ENCODE assay signal across 19 cellular contexts in genomic region chr15:97729270-97729669, GRCh38.
"Had no signal": no experiment of that assay in that cellular context is flagged by ENCODE, and none has a peak within 500 bp of the region (broad histone marks: within the 10 kb centered on the region; RNA-seq: fewer than 3 reads in every experiment).

No MANE protein-coding gene starts in this region.

- H3K36me3 ChIP-seq: cardiac muscle cell, gastroesophageal sphincter, ovary, tibial artery, vagina had no signal

- H3K4me3 ChIP-seq: cardiac muscle cell, gastroesophageal sphincter, hepatocyte, ovary, smooth muscle cell, tibial artery, vagina had no signal

- H3K27ac ChIP-seq: cardiac muscle cell, epithelial cell of prostate, gastroesophageal sphincter, hepatocyte, ovary, tibial artery, vagina had no signal

- H3K27me3 ChIP-seq: cardiac muscle cell, gastroesophageal sphincter, ovary, tibial artery, vagina had no signal

- ATAC-seq: gastroesophageal sphincter; natural killer cell; stimulated activated effector memory CD8-positive, alpha-beta T cell treated with anti-CD3 and anti-CD28 coated beads, Interleukin-12 subunit alpha, Interleukin-12 subunit beta, amount 100 ng/mL, for 72 hours; T-helper 17 cell had no signal

- H3K9me3 ChIP-seq: gastroesophageal sphincter, ovary, tibial artery, vagina had no signal

- H3K4me1 ChIP-seq: gastroesophageal sphincter, tibial artery, vagina had no signal

- FAIRE-seq: astrocyte, colon had no signal

- DNase-seq: activated B cell treated with CpG ODN at 0.5 μM for 24 hours; activated CD4-positive, alpha-beta T cell treated with anti-CD3 and anti-CD28 coated beads, Interleukin-2, amount 10 ng/mL, durations not matched to agents 7 days and 5 days; activated CD8-positive, alpha-beta memory T cell treated with anti-CD3 and anti-CD28 coated beads for 24 hours; activated naive CD4-positive, alpha-beta T cell treated with anti-CD3 and anti-CD28 coated beads for 36 hours; effector CD8-positive, alpha-beta T cell; kidney glomerular epithelial cell; natural killer cell; ovary; T-helper 17 cell; tibial artery had no signal
